9 cellular contexts compared by ENCODE assay signal in the genomic region with DNA sequence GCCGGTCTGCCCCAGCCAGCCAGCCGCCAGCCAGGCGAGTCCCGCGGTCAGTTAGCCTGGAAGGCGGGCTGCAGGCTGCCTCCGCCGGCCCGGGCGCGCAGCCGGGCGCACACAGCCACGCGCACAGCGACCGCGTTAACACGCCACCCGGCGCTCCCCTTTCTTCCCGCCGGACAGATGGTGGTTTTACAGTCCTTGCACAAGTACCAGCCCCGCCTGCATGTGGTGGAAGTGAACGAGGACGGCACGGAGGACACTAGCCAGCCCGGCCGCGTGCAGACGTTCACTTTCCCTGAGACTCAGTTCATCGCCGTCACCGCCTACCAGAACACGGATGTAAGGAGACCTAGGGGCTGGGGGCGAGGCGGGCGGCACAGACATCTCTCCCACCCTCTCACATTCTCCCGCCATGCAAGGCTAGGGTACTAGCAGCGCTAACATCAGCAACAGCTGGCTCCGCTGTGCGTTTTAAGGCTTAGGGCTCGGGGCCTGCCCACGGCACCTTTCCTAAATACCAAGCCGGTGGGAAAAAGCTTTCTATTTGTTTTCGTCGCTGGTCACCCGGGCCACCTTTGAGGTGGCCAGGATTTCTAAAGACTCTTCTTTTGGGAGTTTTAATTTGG. TPM values are rescaled to one million over a fixed set of nuclear protein-coding genes. Genes with fewer than 3 reads are reported as not detected.
DNase-seq lines count a peak whose midpoint lies in the region; ATAC-seq and TF ChIP-seq lines count a peak whose summit lies in the region.
"Had no signal": no experiment of that assay in that cellular context is flagged by ENCODE, and none has a peak within 500 bp of the region (broad histone marks: within the 10 kb centered on the region; RNA-seq: fewer than 3 reads in every experiment).

No MANE protein-coding gene starts in this region.

- TF ChIP-seq CTCF in NB4 (IDR thresholded peaks at IDR 0.05; ENCODE audit: low read depth, low read length) (no peak), progenitor cell of endocrine pancreas (IDR thresholded peaks at IDR 0.05; ENCODE audit: unreplicated experiment) (no peak)

- H3K27me3 Mint-ChIP-seq in central memory CD8-positive, alpha-beta T cell = peaks cover 92% of the 10 kb centered on the region
- peaks cover 92% of the 10 kb centered on the region for H3K27me3 Mint-ChIP-seq in progenitor cell of endocrine pancreas

- no peaks in the 10 kb centered on the region for H3K9me3 Mint-ChIP-seq in central memory CD8-positive, alpha-beta T cell
- H3K9me3 Mint-ChIP-seq in progenitor cell of endocrine pancreas (ENCODE audit: low read depth) = no peaks in the 10 kb centered on the region

- ATAC-seq in central memory CD8-positive, alpha-beta T cell (replicated peaks; ENCODE audit: extremely low read depth, poor library complexity, severe bottlenecking) = no peak
- no peak for ATAC-seq in HG03520 (IDR thresholded peaks at IDR 0.05; ENCODE audit: unreplicated experiment)
- ATAC-seq in HG03135 (IDR thresholded peaks at IDR 0.05; ENCODE audit: unreplicated experiment) = no peak

- no peak for TF ChIP-seq POLR2A in NB4 (IDR thresholded peaks at IDR 0.05; ENCODE audit: extremely low read depth, insufficient read length)

- H3K27ac Mint-ChIP-seq in central memory CD8-positive, alpha-beta T cell (ENCODE audit: low read depth) = no peak overlapping the region
- peak overlapping the region; percentile 65 for H3K27ac Mint-ChIP-seq in progenitor cell of endocrine pancreas

- peak overlapping the region; percentile 23 for H3K4me3 Mint-ChIP-seq in central memory CD8-positive, alpha-beta T cell
- peak overlapping the region; percentile 55 for H3K4me3 Mint-ChIP-seq in progenitor cell of endocrine pancreas (ENCODE audit: low read depth)

- peak in 2 of 3 experiments; percentile 31 to 50 for DNase-seq in NCI-H1417 (lab: John Stamatoyannopoulos, UW)
- DNase-seq in NCI-H1417 treated with DMSO at 0.1 percent for 48 hours (lab: John Stamatoyannopoulos, UW) = no peak
- peak; percentile 69 for DNase-seq in NB4 (ENCODE audit: low read depth)
- DNase-seq in central memory CD8-positive, alpha-beta T cell (ENCODE audit: low spot score in 2 of 2) = no peak
- no peak for DNase-seq in progenitor cell of endocrine pancreas (ENCODE audit: low spot score, unreplicated experiment)
- no peak for DNase-seq in germinal center (ENCODE audit: low spot score)

- H3K36me3 Mint-ChIP-seq in central memory CD8-positive, alpha-beta T cell (ENCODE audit: insufficient read depth) = peaks cover 2% of the 10 kb centered on the region
- H3K36me3 Mint-ChIP-seq in progenitor cell of endocrine pancreas (ENCODE audit: insufficient read depth) = no peaks in the 10 kb centered on the region

- no peak overlapping the region for H3K4me3 ChIP-seq in NB4 (ENCODE audit: low read depth, low read length)
- H3K4me3 ChIP-seq: SK-N-MC had no signal

- H3K4me1 Mint-ChIP-seq in central memory CD8-positive, alpha-beta T cell = peaks cover 42% of the 10 kb centered on the region
- peaks cover 15% of the 10 kb centered on the region for H3K4me1 Mint-ChIP-seq in progenitor cell of endocrine pancreas (ENCODE audit: low read depth)

RNA-seq across cellular contexts. Expression of a gene that starts 2.7 kb away (rescaled TPM):
- not detected in 2 replicates for total RNA-seq in progenitor cell of endocrine pancreas

Comparison
In these comparisons a context has a peak if more than half of its experiments do, and no peak if none do; other contexts are left out.
1. DNase-seq: peak in NCI-H1417 (2 of 3) and NB4 (single experiment); none in NCI-H1417 treated with DMSO at 0.1 percent for 48 hours (single experiment), central memory CD8-positive, alpha-beta T cell (0 of 2), progenitor cell of endocrine pancreas (single experiment) and germinal center (single experiment).